2 cellular contexts compared by ENCODE assay signal in genomic region chr17:3892095-3892998, GRCh38.
TF ChIP-seq lines count a peak whose summit lies in the region.

No MANE protein-coding gene starts in this region.

TF ChIP-seq in Ishikawa, 13 proteins besides CTCF, POLR2A, EP300 and RAD21 (continued from another document):
- TF ChIP-seq, protein P1, sequence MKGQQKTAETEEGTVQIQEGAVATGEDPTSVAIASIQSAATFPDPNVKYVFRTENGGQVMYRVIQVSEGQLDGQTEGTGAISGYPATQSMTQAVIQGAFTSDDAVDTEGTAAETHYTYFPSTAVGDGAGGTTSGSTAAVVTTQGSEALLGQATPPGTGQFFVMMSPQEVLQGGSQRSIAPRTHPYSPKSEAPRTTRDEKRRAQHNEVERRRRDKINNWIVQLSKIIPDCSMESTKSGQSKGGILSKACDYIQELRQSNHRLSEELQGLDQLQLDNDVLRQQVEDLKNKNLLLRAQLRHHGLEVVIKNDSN (IDR thresholded peaks at IDR 0.05): peak; percentile 92
- TF ChIP-seq YY1 (IDR thresholded peaks at IDR 0.05; ENCODE audit: low read depth) (no peak), TAF1 (IDR thresholded peaks at IDR 0.05; ENCODE audit: low read depth) (0 out of 2 replicates have a peak, but pooled peaks have one; percentile 3), TCF12 (IDR thresholded peaks at IDR 0.05; ENCODE audit: low read depth) (no peak), ZBTB7A (IDR thresholded peaks at IDR 0.05; ENCODE audit: low read depth) (no peak), EGR1 (IDR thresholded peaks at IDR 0.05) (peak; percentile 22; the same call in 1 of the 2 replicates)
TF ChIP-seq in Ishikawa: peak in this region for 4.

TF ChIP-seq in GM12878, 131 proteins besides CTCF, POLR2A, EP300 and RAD21 (continued from another document):
- TF ChIP-seq, protein P2, sequence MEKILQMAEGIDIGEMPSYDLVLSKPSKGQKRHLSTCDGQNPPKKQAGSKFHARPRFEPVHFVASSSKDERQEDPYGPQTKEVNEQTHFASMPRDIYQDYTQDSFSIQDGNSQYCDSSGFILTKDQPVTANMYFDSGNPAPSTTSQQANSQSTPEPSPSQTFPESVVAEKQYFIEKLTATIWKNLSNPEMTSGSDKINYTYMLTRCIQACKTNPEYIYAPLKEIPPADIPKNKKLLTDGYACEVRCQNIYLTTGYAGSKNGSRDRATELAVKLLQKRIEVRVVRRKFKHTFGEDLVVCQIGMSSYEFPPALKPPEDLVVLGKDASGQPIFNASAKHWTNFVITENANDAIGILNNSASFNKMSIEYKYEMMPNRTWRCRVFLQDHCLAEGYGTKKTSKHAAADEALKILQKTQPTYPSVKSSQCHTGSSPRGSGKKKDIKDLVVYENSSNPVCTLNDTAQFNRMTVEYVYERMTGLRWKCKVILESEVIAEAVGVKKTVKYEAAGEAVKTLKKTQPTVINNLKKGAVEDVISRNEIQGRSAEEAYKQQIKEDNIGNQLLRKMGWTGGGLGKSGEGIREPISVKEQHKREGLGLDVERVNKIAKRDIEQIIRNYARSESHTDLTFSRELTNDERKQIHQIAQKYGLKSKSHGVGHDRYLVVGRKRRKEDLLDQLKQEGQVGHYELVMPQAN (conservative IDR thresholded peaks at IDR 0.05): 0 out of 2 replicates have a peak, but pooled peaks have one; percentile 48
- TF ChIP-seq USF2 (IDR thresholded peaks at IDR 0.05; ENCODE audit: borderline replicate concordance, low read depth, low read length): peak; percentile 44
- peak; percentile 55 for TF ChIP-seq GATAD2B (conservative IDR thresholded peaks at IDR 0.05; ENCODE audit: low read depth)
- TF ChIP-seq JUNB (IDR thresholded peaks at IDR 0.05): no peak
- TF ChIP-seq, protein P3, sequence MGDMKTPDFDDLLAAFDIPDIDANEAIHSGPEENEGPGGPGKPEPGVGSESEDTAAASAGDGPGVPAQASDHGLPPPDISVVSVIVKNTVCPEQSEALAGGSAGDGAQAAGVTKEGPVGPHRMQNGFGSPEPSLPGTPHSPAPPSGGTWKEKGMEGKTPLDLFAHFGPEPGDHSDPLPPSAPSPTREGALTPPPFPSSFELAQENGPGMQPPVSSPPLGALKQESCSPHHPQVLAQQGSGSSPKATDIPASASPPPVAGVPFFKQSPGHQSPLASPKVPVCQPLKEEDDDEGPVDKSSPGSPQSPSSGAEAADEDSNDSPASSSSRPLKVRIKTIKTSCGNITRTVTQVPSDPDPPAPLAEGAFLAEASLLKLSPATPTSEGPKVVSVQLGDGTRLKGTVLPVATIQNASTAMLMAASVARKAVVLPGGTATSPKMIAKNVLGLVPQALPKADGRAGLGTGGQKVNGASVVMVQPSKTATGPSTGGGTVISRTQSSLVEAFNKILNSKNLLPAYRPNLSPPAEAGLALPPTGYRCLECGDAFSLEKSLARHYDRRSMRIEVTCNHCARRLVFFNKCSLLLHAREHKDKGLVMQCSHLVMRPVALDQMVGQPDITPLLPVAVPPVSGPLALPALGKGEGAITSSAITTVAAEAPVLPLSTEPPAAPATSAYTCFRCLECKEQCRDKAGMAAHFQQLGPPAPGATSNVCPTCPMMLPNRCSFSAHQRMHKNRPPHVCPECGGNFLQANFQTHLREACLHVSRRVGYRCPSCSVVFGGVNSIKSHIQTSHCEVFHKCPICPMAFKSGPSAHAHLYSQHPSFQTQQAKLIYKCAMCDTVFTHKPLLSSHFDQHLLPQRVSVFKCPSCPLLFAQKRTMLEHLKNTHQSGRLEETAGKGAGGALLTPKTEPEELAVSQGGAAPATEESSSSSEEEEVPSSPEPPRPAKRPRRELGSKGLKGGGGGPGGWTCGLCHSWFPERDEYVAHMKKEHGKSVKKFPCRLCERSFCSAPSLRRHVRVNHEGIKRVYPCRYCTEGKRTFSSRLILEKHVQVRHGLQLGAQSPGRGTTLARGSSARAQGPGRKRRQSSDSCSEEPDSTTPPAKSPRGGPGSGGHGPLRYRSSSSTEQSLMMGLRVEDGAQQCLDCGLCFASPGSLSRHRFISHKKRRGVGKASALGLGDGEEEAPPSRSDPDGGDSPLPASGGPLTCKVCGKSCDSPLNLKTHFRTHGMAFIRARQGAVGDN (IDR thresholded peaks at IDR 0.05): 0 out of 2 replicates have a peak, but pooled peaks have one; percentile 30
- TF ChIP-seq NRF1 (conservative IDR thresholded peaks at IDR 0.05; ENCODE audit: low read depth, low read length): 0 out of 2 replicates have a peak, but pooled peaks have one; percentile 8
- no peak for TF ChIP-seq BCL3 (IDR thresholded peaks at IDR 0.05; ENCODE audit: borderline replicate concordance, insufficient read depth, low read depth, low read length, poor library complexity, severe bottlenecking)
- TF ChIP-seq LARP7 (IDR thresholded peaks at IDR 0.05): 0 out of 2 replicates have a peak, but pooled peaks have one; percentile 22
- 0 out of 2 replicates have a peak, but pooled peaks have one; percentile 39 for TF ChIP-seq HDGF (IDR thresholded peaks at IDR 0.05)
- peak; percentile 48; the same call in 1 of the 2 replicates for TF ChIP-seq PKNOX1 (IDR thresholded peaks at IDR 0.05)
- TF ChIP-seq, protein P1 (IDR thresholded peaks at IDR 0.05; ENCODE audit: borderline replicate concordance, extremely low read length, insufficient read depth, low read depth, low read length): peak; percentile 86
- TF ChIP-seq NR2C2 (IDR thresholded peaks at IDR 0.05; ENCODE audit: borderline replicate concordance, control insufficient read depth, insufficient read length, low read depth): no peak
- no peak for TF ChIP-seq KDM1A (IDR thresholded peaks at IDR 0.05; ENCODE audit: borderline replicate concordance)
- no peak for TF ChIP-seq FOXM1 (IDR thresholded peaks at IDR 0.05; ENCODE audit: low read depth, low read length)
- TF ChIP-seq DPF2 (IDR thresholded peaks at IDR 0.05): peak; percentile 53; the same call in 1 of the 2 replicates
- peak; percentile 56 for TF ChIP-seq IKZF1 (conservative IDR thresholded peaks at IDR 0.05)
- TF ChIP-seq ZSCAN29 (IDR thresholded peaks at IDR 0.05): 0 out of 2 replicates have a peak, but pooled peaks have one; percentile 15
- TF ChIP-seq BHLHE40 (IDR thresholded peaks at IDR 0.05; ENCODE audit: borderline replicate concordance in 1 of 2, low read depth in 2 of 2, low read length in 1 of 2): peak; percentile 88 to 94
- TF ChIP-seq BACH1 (IDR thresholded peaks at IDR 0.05; ENCODE audit: borderline replicate concordance): 0 out of 2 replicates have a peak, but pooled peaks have one; percentile 1
